In the genomic region with DNA sequence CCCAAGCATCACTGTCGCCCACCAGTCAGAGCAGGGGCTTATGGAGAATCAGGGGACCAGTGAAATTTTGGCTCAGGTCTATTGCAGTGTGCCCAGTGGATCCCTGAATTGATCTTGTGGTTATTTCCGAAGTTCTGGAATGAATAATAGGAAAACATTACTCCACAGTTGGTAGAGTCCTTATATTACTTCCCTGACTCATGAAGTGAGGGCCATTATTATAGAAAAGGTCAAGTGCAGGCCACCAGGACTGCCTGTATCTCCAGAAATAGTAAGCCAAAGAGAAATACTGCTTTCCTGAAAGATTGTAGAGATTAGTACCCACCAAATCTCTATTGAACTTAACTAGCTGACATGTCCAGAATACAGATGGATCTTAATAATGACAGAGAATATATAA, we compare ENCODE assay signal across 1 cellular context.
TF ChIP-seq lines count a peak whose summit lies in the region.

No MANE protein-coding gene starts in this region.

TF ChIP-seq in SK-N-SH, 30 proteins besides CTCF, POLR2A, EP300 and RAD21 (continued from another document):
- no peak for TF ChIP-seq REST (IDR thresholded peaks at IDR 0.05; ENCODE audit: low read depth, low read length)
- no peak for TF ChIP-seq ELF1 (IDR thresholded peaks at IDR 0.05)
- TF ChIP-seq, protein P1, sequence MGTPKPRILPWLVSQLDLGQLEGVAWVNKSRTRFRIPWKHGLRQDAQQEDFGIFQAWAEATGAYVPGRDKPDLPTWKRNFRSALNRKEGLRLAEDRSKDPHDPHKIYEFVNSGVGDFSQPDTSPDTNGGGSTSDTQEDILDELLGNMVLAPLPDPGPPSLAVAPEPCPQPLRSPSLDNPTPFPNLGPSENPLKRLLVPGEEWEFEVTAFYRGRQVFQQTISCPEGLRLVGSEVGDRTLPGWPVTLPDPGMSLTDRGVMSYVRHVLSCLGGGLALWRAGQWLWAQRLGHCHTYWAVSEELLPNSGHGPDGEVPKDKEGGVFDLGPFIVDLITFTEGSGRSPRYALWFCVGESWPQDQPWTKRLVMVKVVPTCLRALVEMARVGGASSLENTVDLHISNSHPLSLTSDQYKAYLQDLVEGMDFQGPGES (IDR thresholded peaks at IDR 0.05; ENCODE audit: low read depth, low read length): no peak
- TF ChIP-seq RXRA (IDR thresholded peaks at IDR 0.05; ENCODE audit: borderline replicate concordance, low read depth): peak; percentile 70; the same call in 1 of the 2 replicates
- TF ChIP-seq TAF1 (IDR thresholded peaks at IDR 0.05; ENCODE audit: borderline replicate concordance, low read depth, low read length): no peak
- no peak for TF ChIP-seq RFX5 (IDR thresholded peaks at IDR 0.05; ENCODE audit: low read length)
- peak; percentile 24; the same call in 1 of the 2 replicates for TF ChIP-seq TCF12 (IDR thresholded peaks at IDR 0.05)
- TF ChIP-seq JUND (IDR thresholded peaks at IDR 0.05): no peak
- TF ChIP-seq NRF1 (IDR thresholded peaks at IDR 0.05; ENCODE audit: low read depth, low read length): no peak
- 0 out of 2 replicates have a peak, but pooled peaks have one; percentile 26 for TF ChIP-seq FOSL2 (IDR thresholded peaks at IDR 0.05; ENCODE audit: borderline replicate concordance, low read depth)
TF ChIP-seq in SK-N-SH: peak in this region for 3.
